Comparison of ENCODE assay signal across 1 cellular context in the genomic region with DNA sequence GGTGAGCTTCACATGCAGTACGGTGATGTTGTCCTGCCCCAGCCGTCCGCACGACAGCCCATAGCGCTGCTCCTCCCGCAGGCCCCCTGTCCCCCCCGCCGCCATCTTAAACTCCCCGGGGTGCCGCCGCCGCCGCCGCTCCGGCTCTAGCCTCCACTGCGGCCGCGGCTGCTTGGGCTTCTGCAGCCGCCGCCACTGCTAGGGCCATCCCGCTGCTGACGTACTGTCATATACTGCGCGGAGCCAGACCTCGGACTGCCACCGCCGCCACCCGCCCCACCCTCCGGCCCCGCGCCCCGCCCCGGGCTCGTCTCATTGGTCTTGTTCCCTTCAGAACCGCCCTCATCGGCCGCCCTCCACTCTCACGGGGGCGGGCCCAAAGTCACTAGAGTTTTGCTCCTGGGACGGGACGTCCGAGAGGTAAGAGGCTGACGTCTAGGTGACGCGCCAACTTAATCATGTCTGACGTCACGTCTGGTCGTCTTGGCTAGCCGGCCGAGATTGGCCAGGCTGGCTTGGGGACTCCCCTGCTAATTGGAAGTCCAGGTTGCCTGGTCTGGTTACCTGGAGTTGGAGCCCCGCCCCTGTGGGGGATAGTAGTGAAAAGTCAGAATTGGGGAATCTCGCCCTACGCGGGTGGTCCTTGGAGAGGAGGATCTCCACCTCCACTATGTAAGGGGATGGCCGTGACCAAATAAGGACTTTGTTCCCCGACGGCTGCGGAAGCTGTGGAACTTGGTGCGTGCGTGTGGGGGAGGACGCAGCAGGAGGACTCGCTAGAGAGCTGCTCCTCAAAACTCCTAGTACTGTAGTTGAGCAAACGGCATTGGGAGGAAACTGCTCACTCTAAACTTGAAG.
TF ChIP-seq lines count a peak whose summit lies in the region.

A gene (minus strand): TSS at position 235 of the 858 bp plus-strand sequence. CDS start 130 bp downstream, at position 105.

TF ChIP-seq in K562, 482 proteins besides CTCF, POLR2A, EP300 and RAD21 (continued from another document):
- TF ChIP-seq CREM (IDR thresholded peaks at IDR 0.05; ENCODE audit: low read depth) (peak; percentile 99), TAF1 (IDR thresholded peaks at IDR 0.05; ENCODE audit: control insufficient read depth, extremely low read depth, insufficient read depth, low read length, severe bottlenecking) (peak; percentile 85), ZNF311 (CRISPR knock-in tag; IDR thresholded peaks at IDR 0.05) (no peak), ADNP (tag; IDR thresholded peaks at IDR 0.05) (no peak), XRCC5 (IDR thresholded peaks at IDR 0.05; ENCODE audit: low read depth, low read length) (no peak), ZNF134 (CRISPR knock-in tag; conservative IDR thresholded peaks at IDR 0.05) (no peak), PCBP1 (IDR thresholded peaks at IDR 0.05; ENCODE audit: low read depth, low read length, poor library complexity, severe bottlenecking) (peak; percentile 18), MXI1 (IDR thresholded peaks at IDR 0.05; ENCODE audit: low read depth, low read length) (no peak; the same call in 1 of the 2 replicates), NR2C2 (CRISPR knock-in tag; IDR thresholded peaks at IDR 0.05) (no peak), NR2C2 (tag; IDR thresholded peaks at IDR 0.05) (peak; percentile 46; the same call in 1 of the 2 replicates), KAT2B (IDR thresholded peaks at IDR 0.05; ENCODE audit: low read depth, low read length) (no peak), ZC3H4 (CRISPR knock-in tag; IDR thresholded peaks at IDR 0.05; ENCODE audit: borderline replicate concordance) (no peak), ZNF384 (IDR thresholded peaks at IDR 0.05; ENCODE audit: low read depth, low read length) (no peak), ZNF444 (CRISPR knock-in tag; IDR thresholded peaks at IDR 0.05) (no peak), ETV1 (tag; conservative IDR thresholded peaks at IDR 0.05; ENCODE audit: low read depth) (no peak; the same call in 1 of the 2 replicates), KLF13 (tag; IDR thresholded peaks at IDR 0.05; ENCODE audit: borderline replicate concordance, low read depth) (no peak), ZNF239 (CRISPR knock-in tag; IDR thresholded peaks at IDR 0.05) (no peak), ZBED1 (IDR thresholded peaks at IDR 0.05) (no peak), ZNF785 (CRISPR knock-in tag; IDR thresholded peaks at IDR 0.05) (no peak), ZNF586 (CRISPR knock-in tag; conservative IDR thresholded peaks at IDR 0.05) (no peak), KLF6 (CRISPR knock-in tag; IDR thresholded peaks at IDR 0.05; ENCODE audit: borderline replicate concordance) (no peak), RBBP5 (IDR thresholded peaks at IDR 0.05; ENCODE audit: borderline replicate concordance, insufficient read depth, low read length, poor library complexity, severe bottlenecking) (peak; percentile 46), TAL1 (IDR thresholded peaks at IDR 0.05) (no peak), ZNF696 (CRISPR knock-in tag; conservative IDR thresholded peaks at IDR 0.05) (no peak)
- TF ChIP-seq, protein P1, sequence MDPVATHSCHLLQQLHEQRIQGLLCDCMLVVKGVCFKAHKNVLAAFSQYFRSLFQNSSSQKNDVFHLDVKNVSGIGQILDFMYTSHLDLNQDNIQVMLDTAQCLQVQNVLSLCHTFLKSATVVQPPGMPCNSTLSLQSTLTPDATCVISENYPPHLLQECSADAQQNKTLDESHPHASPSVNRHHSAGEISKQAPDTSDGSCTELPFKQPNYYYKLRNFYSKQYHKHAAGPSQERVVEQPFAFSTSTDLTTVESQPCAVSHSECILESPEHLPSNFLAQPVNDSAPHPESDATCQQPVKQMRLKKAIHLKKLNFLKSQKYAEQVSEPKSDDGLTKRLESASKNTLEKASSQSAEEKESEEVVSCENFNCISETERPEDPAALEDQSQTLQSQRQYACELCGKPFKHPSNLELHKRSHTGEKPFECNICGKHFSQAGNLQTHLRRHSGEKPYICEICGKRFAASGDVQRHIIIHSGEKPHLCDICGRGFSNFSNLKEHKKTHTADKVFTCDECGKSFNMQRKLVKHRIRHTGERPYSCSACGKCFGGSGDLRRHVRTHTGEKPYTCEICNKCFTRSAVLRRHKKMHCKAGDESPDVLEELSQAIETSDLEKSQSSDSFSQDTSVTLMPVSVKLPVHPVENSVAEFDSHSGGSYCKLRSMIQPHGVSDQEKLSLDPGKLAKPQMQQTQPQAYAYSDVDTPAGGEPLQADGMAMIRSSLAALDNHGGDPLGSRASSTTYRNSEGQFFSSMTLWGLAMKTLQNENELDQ (CRISPR knock-in tag; IDR thresholded peaks at IDR 0.05; ENCODE audit: borderline replicate concordance) = no peak
- TF ChIP-seq, protein P2, sequence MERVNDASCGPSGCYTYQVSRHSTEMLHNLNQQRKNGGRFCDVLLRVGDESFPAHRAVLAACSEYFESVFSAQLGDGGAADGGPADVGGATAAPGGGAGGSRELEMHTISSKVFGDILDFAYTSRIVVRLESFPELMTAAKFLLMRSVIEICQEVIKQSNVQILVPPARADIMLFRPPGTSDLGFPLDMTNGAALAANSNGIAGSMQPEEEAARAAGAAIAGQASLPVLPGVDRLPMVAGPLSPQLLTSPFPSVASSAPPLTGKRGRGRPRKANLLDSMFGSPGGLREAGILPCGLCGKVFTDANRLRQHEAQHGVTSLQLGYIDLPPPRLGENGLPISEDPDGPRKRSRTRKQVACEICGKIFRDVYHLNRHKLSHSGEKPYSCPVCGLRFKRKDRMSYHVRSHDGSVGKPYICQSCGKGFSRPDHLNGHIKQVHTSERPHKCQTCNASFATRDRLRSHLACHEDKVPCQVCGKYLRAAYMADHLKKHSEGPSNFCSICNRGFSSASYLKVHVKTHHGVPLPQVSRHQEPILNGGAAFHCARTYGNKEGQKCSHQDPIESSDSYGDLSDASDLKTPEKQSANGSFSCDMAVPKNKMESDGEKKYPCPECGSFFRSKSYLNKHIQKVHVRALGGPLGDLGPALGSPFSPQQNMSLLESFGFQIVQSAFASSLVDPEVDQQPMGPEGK (CRISPR knock-in tag; IDR thresholded peaks at IDR 0.05; ENCODE audit: borderline replicate concordance) = no peak
- TF ChIP-seq, protein P3, sequence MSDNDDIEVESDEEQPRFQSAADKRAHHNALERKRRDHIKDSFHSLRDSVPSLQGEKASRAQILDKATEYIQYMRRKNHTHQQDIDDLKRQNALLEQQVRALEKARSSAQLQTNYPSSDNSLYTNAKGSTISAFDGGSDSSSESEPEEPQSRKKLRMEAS (CRISPR knock-in tag; IDR thresholded peaks at IDR 0.05) = peak; percentile 44; the same call in 1 of the 2 replicates
- TF ChIP-seq, protein P4, sequence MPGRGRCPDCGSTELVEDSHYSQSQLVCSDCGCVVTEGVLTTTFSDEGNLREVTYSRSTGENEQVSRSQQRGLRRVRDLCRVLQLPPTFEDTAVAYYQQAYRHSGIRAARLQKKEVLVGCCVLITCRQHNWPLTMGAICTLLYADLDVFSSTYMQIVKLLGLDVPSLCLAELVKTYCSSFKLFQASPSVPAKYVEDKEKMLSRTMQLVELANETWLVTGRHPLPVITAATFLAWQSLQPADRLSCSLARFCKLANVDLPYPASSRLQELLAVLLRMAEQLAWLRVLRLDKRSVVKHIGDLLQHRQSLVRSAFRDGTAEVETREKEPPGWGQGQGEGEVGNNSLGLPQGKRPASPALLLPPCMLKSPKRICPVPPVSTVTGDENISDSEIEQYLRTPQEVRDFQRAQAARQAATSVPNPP (IDR thresholded peaks at IDR 0.05; ENCODE audit: borderline replicate concordance, insufficient read depth, insufficient read length) = no peak
- TF ChIP-seq, protein P5, sequence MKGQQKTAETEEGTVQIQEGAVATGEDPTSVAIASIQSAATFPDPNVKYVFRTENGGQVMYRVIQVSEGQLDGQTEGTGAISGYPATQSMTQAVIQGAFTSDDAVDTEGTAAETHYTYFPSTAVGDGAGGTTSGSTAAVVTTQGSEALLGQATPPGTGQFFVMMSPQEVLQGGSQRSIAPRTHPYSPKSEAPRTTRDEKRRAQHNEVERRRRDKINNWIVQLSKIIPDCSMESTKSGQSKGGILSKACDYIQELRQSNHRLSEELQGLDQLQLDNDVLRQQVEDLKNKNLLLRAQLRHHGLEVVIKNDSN (CRISPR knock-in tag; IDR thresholded peaks at IDR 0.05) = no peak
- TF ChIP-seq, protein P6, sequence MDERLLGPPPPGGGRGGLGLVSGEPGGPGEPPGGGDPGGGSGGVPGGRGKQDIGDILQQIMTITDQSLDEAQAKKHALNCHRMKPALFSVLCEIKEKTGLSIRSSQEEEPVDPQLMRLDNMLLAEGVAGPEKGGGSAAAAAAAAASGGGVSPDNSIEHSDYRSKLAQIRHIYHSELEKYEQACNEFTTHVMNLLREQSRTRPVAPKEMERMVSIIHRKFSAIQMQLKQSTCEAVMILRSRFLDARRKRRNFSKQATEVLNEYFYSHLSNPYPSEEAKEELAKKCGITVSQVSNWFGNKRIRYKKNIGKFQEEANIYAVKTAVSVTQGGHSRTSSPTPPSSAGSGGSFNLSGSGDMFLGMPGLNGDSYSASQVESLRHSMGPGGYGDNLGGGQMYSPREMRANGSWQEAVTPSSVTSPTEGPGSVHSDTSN (CRISPR knock-in tag; IDR thresholded peaks at IDR 0.05; ENCODE audit: low read depth) = no peak
- TF ChIP-seq, protein P6 (tag; conservative IDR thresholded peaks at IDR 0.05; ENCODE audit: low read depth) = no peak
- TF ChIP-seq, protein P7, sequence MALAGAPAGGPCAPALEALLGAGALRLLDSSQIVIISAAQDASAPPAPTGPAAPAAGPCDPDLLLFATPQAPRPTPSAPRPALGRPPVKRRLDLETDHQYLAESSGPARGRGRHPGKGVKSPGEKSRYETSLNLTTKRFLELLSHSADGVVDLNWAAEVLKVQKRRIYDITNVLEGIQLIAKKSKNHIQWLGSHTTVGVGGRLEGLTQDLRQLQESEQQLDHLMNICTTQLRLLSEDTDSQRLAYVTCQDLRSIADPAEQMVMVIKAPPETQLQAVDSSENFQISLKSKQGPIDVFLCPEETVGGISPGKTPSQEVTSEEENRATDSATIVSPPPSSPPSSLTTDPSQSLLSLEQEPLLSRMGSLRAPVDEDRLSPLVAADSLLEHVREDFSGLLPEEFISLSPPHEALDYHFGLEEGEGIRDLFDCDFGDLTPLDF (CRISPR knock-in tag; IDR thresholded peaks at IDR 0.05) = no peak
- TF ChIP-seq, protein P8, sequence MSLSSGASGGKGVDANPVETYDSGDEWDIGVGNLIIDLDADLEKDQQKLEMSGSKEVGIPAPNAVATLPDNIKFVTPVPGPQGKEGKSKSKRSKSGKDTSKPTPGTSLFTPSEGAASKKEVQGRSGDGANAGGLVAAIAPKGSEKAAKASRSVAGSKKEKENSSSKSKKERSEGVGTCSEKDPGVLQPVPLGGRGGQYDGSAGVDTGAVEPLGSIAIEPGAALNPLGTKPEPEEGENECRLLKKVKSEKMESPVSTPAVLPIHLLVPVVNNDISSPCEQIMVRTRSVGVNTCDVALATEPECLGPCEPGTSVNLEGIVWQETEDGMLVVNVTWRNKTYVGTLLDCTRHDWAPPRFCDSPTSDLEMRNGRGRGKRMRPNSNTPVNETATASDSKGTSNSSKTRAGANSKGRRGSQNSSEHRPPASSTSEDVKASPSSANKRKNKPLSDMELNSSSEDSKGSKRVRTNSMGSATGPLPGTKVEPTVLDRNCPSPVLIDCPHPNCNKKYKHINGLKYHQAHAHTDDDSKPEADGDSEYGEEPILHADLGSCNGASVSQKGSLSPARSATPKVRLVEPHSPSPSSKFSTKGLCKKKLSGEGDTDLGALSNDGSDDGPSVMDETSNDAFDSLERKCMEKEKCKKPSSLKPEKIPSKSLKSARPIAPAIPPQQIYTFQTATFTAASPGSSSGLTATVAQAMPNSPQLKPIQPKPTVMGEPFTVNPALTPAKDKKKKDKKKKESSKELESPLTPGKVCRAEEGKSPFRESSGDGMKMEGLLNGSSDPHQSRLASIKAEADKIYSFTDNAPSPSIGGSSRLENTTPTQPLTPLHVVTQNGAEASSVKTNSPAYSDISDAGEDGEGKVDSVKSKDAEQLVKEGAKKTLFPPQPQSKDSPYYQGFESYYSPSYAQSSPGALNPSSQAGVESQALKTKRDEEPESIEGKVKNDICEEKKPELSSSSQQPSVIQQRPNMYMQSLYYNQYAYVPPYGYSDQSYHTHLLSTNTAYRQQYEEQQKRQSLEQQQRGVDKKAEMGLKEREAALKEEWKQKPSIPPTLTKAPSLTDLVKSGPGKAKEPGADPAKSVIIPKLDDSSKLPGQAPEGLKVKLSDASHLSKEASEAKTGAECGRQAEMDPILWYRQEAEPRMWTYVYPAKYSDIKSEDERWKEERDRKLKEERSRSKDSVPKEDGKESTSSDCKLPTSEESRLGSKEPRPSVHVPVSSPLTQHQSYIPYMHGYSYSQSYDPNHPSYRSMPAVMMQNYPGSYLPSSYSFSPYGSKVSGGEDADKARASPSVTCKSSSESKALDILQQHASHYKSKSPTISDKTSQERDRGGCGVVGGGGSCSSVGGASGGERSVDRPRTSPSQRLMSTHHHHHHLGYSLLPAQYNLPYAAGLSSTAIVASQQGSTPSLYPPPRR (CRISPR knock-in tag; IDR thresholded peaks at IDR 0.05; ENCODE audit: borderline replicate concordance) = no peak
- TF ChIP-seq, protein P9, sequence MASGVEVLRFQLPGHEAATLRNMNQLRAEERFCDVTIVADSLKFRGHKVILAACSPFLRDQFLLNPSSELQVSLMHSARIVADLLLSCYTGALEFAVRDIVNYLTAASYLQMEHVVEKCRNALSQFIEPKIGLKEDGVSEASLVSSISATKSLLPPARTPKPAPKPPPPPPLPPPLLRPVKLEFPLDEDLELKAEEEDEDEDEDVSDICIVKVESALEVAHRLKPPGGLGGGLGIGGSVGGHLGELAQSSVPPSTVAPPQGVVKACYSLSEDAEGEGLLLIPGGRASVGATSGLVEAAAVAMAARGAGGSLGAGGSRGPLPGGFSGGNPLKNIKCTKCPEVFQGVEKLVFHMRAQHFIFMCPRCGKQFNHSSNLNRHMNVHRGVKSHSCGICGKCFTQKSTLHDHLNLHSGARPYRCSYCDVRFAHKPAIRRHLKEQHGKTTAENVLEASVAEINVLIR (CRISPR knock-in tag; IDR thresholded peaks at IDR 0.05) = peak; percentile 95
- TF ChIP-seq, protein P10, sequence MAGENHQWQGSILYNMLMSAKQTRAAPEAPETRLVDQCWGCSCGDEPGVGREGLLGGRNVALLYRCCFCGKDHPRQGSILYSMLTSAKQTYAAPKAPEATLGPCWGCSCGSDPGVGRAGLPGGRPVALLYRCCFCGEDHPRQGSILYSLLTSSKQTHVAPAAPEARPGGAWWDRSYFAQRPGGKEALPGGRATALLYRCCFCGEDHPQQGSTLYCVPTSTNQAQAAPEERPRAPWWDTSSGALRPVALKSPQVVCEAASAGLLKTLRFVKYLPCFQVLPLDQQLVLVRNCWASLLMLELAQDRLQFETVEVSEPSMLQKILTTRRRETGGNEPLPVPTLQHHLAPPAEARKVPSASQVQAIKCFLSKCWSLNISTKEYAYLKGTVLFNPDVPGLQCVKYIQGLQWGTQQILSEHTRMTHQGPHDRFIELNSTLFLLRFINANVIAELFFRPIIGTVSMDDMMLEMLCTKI (IDR thresholded peaks at IDR 0.05; ENCODE audit: partially characterized antibody) = no peak
